Comparison of ENCODE assay signal across 15 cellular contexts in genomic region chr20:2088904-2089303, GRCh38.
"Had no signal": no experiment of that assay in that cellular context is flagged by ENCODE, and none has a peak within 500 bp of the region (broad histone marks: within the 10 kb centered on the region; RNA-seq: fewer than 3 reads in every experiment).

No MANE protein-coding gene starts in this region.

- H3K4me1 ChIP-seq: upper lobe of right lung had no signal

- H3K9me3 ChIP-seq: gastroesophageal sphincter, heart left ventricle, thoracic aorta, upper lobe of right lung had no signal

- DNase-seq: activated CD4-positive, alpha-beta T cell treated with anti-CD3 and anti-CD28 coated beads for 48 hours; activated CD4-positive, CD25-positive, alpha-beta regulatory T cell; activated CD8-positive, alpha-beta T cell treated with anti-CD3 and anti-CD28 coated beads for 36 hours; activated naive CD4-positive, alpha-beta T cell treated with Interleukin-2 at 50 U/mL for 16 hours; activated naive CD8-positive, alpha-beta T cell treated with anti-CD3 and anti-CD28 coated beads, Interleukin-2, amount 10 ng/mL, durations not matched to agents 7 days and 5 days; activated T-cell treated with anti-CD3 and anti-CD28 coated beads, Interleukin-2, amount 50 U/mL, for 1 hour; amygdala; caudate nucleus; erythroblast; heart left ventricle; left ventricle myocardium superior; stimulated activated naive B cell treated with anti-CD40 and anti-IgM and Interleukin-4, amounts not matched to agents 10 μg/mL and 1 μg/mL and 100 μg/mL, for 72 hours; upper lobe of right lung had no signal

- ATAC-seq: activated CD8-positive, alpha-beta T cell treated with anti-CD3 and anti-CD28 coated beads for 36 hours; gastroesophageal sphincter; heart left ventricle; left ventricle myocardium superior; stimulated activated naive B cell treated with anti-CD40 and anti-IgM and Interleukin-4, amounts not matched to agents 10 μg/mL and 1 μg/mL and 100 μg/mL, for 72 hours; upper lobe of right lung had no signal

- H3K36me3 ChIP-seq: gastroesophageal sphincter, heart left ventricle, thoracic aorta, upper lobe of right lung had no signal

- H3K4me3 ChIP-seq: gastroesophageal sphincter, heart left ventricle, thoracic aorta, upper lobe of right lung had no signal

- H3K27ac ChIP-seq: gastroesophageal sphincter, heart left ventricle, thoracic aorta, upper lobe of right lung had no signal
